In genomic region chr16:89156740-89157645, GRCh38 we compare ENCODE assay signal across 1 cellular context.
TF ChIP-seq lines count a peak whose summit lies in the region.

No MANE protein-coding gene starts in this region.

TF ChIP-seq in GM12878, 131 proteins besides CTCF, POLR2A, EP300 and RAD21:
- TF ChIP-seq E2F4 (IDR thresholded peaks at IDR 0.05; ENCODE audit: low read depth, low read length), result no peak
- no peak for TF ChIP-seq BCL3 (IDR thresholded peaks at IDR 0.05; ENCODE audit: borderline replicate concordance, insufficient read depth, low read depth, low read length, poor library complexity, severe bottlenecking)
- TF ChIP-seq SMARCA5 (IDR thresholded peaks at IDR 0.05), result no peak
- TF ChIP-seq SMAD5 (IDR thresholded peaks at IDR 0.05; ENCODE audit: low read depth), result no peak
- TF ChIP-seq RUNX3 (IDR thresholded peaks at IDR 0.05; ENCODE audit: low read length), result no peak
- TF ChIP-seq IRF3 (IDR thresholded peaks at IDR 0.05), result no peak
- no peak for TF ChIP-seq HDGF (IDR thresholded peaks at IDR 0.05)
- no peak for TF ChIP-seq CBX5 (IDR thresholded peaks at IDR 0.05; ENCODE audit: low read depth)
- TF ChIP-seq ELK1 (IDR thresholded peaks at IDR 0.05; ENCODE audit: low read depth, low read length), result no peak
- no peak for TF ChIP-seq KDM1A (IDR thresholded peaks at IDR 0.05; ENCODE audit: borderline replicate concordance)
- TF ChIP-seq ZZZ3 (IDR thresholded peaks at IDR 0.05; ENCODE audit: control insufficient read depth, insufficient read length, low read depth), result no peak
- no peak for TF ChIP-seq IRF4 (IDR thresholded peaks at IDR 0.05; ENCODE audit: low read depth, low read length)
- TF ChIP-seq RAD51 (IDR thresholded peaks at IDR 0.05), result no peak
- TF ChIP-seq ZNF24 (IDR thresholded peaks at IDR 0.05), result no peak
- TF ChIP-seq GATAD2B (conservative IDR thresholded peaks at IDR 0.05; ENCODE audit: low read depth), result no peak
